In the genomic region with DNA sequence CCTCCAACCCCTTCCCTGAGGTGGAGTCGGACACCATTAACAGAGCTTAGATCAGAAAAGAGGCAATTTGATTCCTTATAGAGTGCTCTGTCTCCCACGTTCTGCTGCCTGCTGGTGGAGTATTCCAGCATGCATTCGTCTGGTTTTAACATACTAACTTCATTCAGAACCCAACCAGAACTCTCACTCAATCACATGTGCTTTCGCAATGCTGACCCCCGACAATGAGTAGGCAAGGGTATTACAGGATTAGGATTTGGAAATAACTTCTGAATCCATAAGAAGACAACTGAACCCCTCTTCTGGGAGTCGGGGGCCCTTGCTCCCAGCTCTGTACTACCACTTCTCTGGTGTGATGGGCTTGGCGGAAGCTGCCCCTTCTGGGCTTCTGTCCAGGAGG, we compare ENCODE assay signal across 33 cellular contexts. TPM values are rescaled to one million over a fixed set of nuclear protein-coding genes. Genes with fewer than 3 reads are reported as not detected.
"Had no signal": no experiment of that assay in that cellular context is flagged by ENCODE, and none has a peak within 500 bp of the region (broad histone marks: within the 10 kb centered on the region; RNA-seq: fewer than 3 reads in every experiment).

No MANE protein-coding gene starts in this region.

- H3K4me2 ChIP-seq: smooth muscle cell had no signal

- H3K27me3 ChIP-seq: pancreas, sigmoid colon, stomach, tibial artery, upper lobe of right lung had no signal

- H3K4me3 ChIP-seq: heart left ventricle, left ventricle myocardium inferior, mucosa of descending colon, pancreas, prostate gland, sigmoid colon, smooth muscle cell, stomach, tibial artery, upper lobe of right lung had no signal

- H3K4me1 Mint-ChIP-seq: immature natural killer cell; memory B cell; stimulated activated memory B cell treated with anti-CD40 and anti-IgM and Interleukin-4, amounts not matched to agents 10 μg/mL and 1 μg/mL and 100 μg/mL, for 72 hours had no signal

- H3K27ac ChIP-seq: left ventricle myocardium inferior, pancreas, prostate gland, sigmoid colon, stomach, upper lobe of right lung had no signal

- DNase-seq: heart left ventricle; hypothalamus; immature natural killer cell; kidney; left ventricle myocardium inferior; midbrain; naive thymus-derived CD4-positive, alpha-beta T cell; pancreas; posterior cingulate gyrus; retina; sigmoid colon; stimulated activated CD4-positive, alpha-beta T cell treated with anti-CD3 and anti-CD28 coated beads, Interleukin-1b, Interleukin-23, amount 100 ng/mL, for 48 hours; stimulated activated CD4-positive, alpha-beta T cell treated with anti-CD3 and anti-CD28 coated beads, Interleukin-2, amount 100 ng/mL, for 48 hours; stimulated activated CD4-positive, alpha-beta T cell treated with anti-CD3 and anti-CD28 coated beads, Interleukin-4, amount 100 ng/mL, for 4 hours; stimulated activated CD8-positive, alpha-beta memory T cell treated with anti-CD3 and anti-CD28 coated beads, Interleukin-4, amount 100 ng/mL, for 48 hours; stimulated activated naive CD8-positive, alpha-beta T cell treated with anti-CD3 and anti-CD28 coated beads, Interleukin-15, Interleukin-2, amounts not matched to agents 100 U/mL and 50 U/mL, for 24 hours; stomach; trophoblast cell; upper lobe of right lung had no signal

- H3K36me3 ChIP-seq: heart left ventricle, left ventricle myocardium inferior, pancreas, prostate gland, sigmoid colon, stomach, thoracic aorta, tibial artery, upper lobe of right lung had no signal

- H3K27ac Mint-ChIP-seq: immature natural killer cell; memory B cell; naive thymus-derived CD4-positive, alpha-beta T cell; natural killer cell treated with Interleukin-12 subunit alpha and Interleukin-12 subunit beta and Interleukin-15 and Interleukin-18, amount 100 ng/mL, for 72 hours; stimulated activated memory B cell treated with anti-CD40 and anti-IgM and Interleukin-4, amounts not matched to agents 10 μg/mL and 1 μg/mL and 100 μg/mL, for 72 hours had no signal

- H3K4me3 Mint-ChIP-seq: immature natural killer cell; memory B cell; naive thymus-derived CD4-positive, alpha-beta T cell; natural killer cell treated with Interleukin-12 subunit alpha and Interleukin-12 subunit beta and Interleukin-15 and Interleukin-18, amount 100 ng/mL, for 72 hours; stimulated activated memory B cell treated with anti-CD40 and anti-IgM and Interleukin-4, amounts not matched to agents 10 μg/mL and 1 μg/mL and 100 μg/mL, for 72 hours had no signal

- ATAC-seq: heart left ventricle; mucosa of descending colon; naive thymus-derived CD4-positive, alpha-beta T cell; natural killer cell treated with Interleukin-12 subunit alpha and Interleukin-12 subunit beta and Interleukin-15 and Interleukin-18, amount 100 ng/mL, for 72 hours; pancreas; right cardiac atrium; stimulated activated memory B cell treated with anti-CD40 and anti-IgM and Interleukin-4, amounts not matched to agents 10 μg/mL and 1 μg/mL and 100 μg/mL, for 72 hours; stimulated activated naive CD8-positive, alpha-beta T cell treated with anti-CD3 and anti-CD28 coated beads, Interleukin-15, Interleukin-2, amounts not matched to agents 100 U/mL and 50 U/mL, for 24 hours; upper lobe of right lung had no signal

- H3K9me3 ChIP-seq: heart left ventricle, mucosa of descending colon, pancreas, prostate gland, sigmoid colon, thoracic aorta, tibial artery, upper lobe of right lung had no signal

- H3K9me3 Mint-ChIP-seq: immature natural killer cell; memory B cell; natural killer cell treated with Interleukin-12 subunit alpha and Interleukin-12 subunit beta and Interleukin-15 and Interleukin-18, amount 100 ng/mL, for 72 hours; stimulated activated memory B cell treated with anti-CD40 and anti-IgM and Interleukin-4, amounts not matched to agents 10 μg/mL and 1 μg/mL and 100 μg/mL, for 72 hours had no signal

- H3K36me3 Mint-ChIP-seq: immature natural killer cell; memory B cell; naive thymus-derived CD4-positive, alpha-beta T cell; natural killer cell treated with Interleukin-12 subunit alpha and Interleukin-12 subunit beta and Interleukin-15 and Interleukin-18, amount 100 ng/mL, for 72 hours; stimulated activated memory B cell treated with anti-CD40 and anti-IgM and Interleukin-4, amounts not matched to agents 10 μg/mL and 1 μg/mL and 100 μg/mL, for 72 hours had no signal

- H3K4me1 ChIP-seq: left ventricle myocardium inferior, pancreas, prostate gland had no signal

RNA-seq across cellular contexts. Expression of a gene that starts 55.6 kb away (rescaled TPM):
- total RNA-seq: left ventricle myocardium inferior; lung microvascular endothelial cell; mesenteric fat pad; mucosa of descending colon; myocyte; naive thymus-derived CD4-positive, alpha-beta T cell; natural killer cell treated with Interleukin-12 subunit alpha and Interleukin-12 subunit beta and Interleukin-15 and Interleukin-18, amount 100 ng/mL, for 72 hours; osteoblast; sigmoid colon; smooth muscle cell; thoracic aorta had no signal
- polyA plus RNA-seq: immature natural killer cell; naive thymus-derived CD4-positive, alpha-beta T cell; neural cell; sigmoid colon had no signal
